In genomic region chr4:168540086-168540864, GRCh38 we compare ENCODE assay signal across 13 cellular contexts. TPM values are rescaled to one million over a fixed set of nuclear protein-coding genes. Genes with fewer than 3 reads are reported as not detected.
DNase-seq lines count a peak whose midpoint lies in the region; ATAC-seq, FAIRE-seq and TF ChIP-seq lines count a peak whose summit lies in the region.
"Had no signal": no experiment of that assay in that cellular context is flagged by ENCODE, and none has a peak within 500 bp of the region (broad histone marks: within the 10 kb centered on the region; RNA-seq: fewer than 3 reads in every experiment).

No MANE protein-coding gene starts in this region.

- H3K36me3 ChIP-seq in astrocyte (ENCODE audit: insufficient read depth, low read length) (no peaks in the 10 kb centered on the region), gastroesophageal sphincter (no peaks in the 10 kb centered on the region)
- H3K36me3 ChIP-seq: esophagus squamous epithelium, tibial artery had no signal

- peak overlapping the region; percentile 64 for H3K4me2 ChIP-seq in astrocyte (ENCODE audit: low read length)

- H3K9me3 Mint-ChIP-seq in astrocyte (ENCODE audit: unreplicated experiment) (no peaks in the 10 kb centered on the region), nephron (no peaks in the 10 kb centered on the region)

- H4K20me1 ChIP-seq in astrocyte (ENCODE audit: insufficient read depth, low read length): no peaks in the 10 kb centered on the region

- H3K4me3 ChIP-seq in astrocyte (ENCODE audit: insufficient read depth, low read depth, low read length) (peak overlapping the region; percentile 44), gastroesophageal sphincter (no peak overlapping the region)
- H3K4me3 ChIP-seq: esophagus squamous epithelium, SK-N-MC, tibial artery had no signal

- WGBS in gastroesophageal sphincter (ENCODE audit: low coverage in 1 of 2), 2 donors: 79 to 82% methylated on average over 10 to 11 of the region's 11 CpGs

- H3K27me3 Mint-ChIP-seq in astrocyte (ENCODE audit: low read depth, unreplicated experiment) (no peaks in the 10 kb centered on the region), nephron (ENCODE audit: low read depth) (peaks cover 3% of the 10 kb centered on the region)
- H3K27me3 Mint-ChIP-seq: IgD-negative memory B cell had no signal

- H3K36me3 Mint-ChIP-seq in astrocyte (ENCODE audit: low read depth, unreplicated experiment) (no peaks in the 10 kb centered on the region), nephron (ENCODE audit: low read depth) (no peaks in the 10 kb centered on the region)
- H3K36me3 Mint-ChIP-seq: IgD-negative memory B cell had no signal

- TF ChIP-seq EP300 in gastroesophageal sphincter (IDR thresholded peaks at IDR 0.05): no peak

- H3K79me2 ChIP-seq in astrocyte (ENCODE audit: insufficient read depth, low read length): no peaks in the 10 kb centered on the region

- peak overlapping the region; percentile 62 for H3K27ac Mint-ChIP-seq in astrocyte (ENCODE audit: unreplicated experiment)
- H3K27ac Mint-ChIP-seq in nephron: peak overlapping the region; percentile 7 to 51 (median 26)
- H3K27ac Mint-ChIP-seq: IgD-negative memory B cell had no signal

- no peak for TF ChIP-seq CTCF in astrocyte (IDR thresholded peaks at IDR 0.05; ENCODE audit: insufficient read depth, low read depth, low read length)
- TF ChIP-seq CTCF in nephron (IDR thresholded peaks at IDR 0.05; ENCODE audit: unreplicated experiment in 3 of 3): no peak
- TF ChIP-seq CTCF in gastroesophageal sphincter (IDR thresholded peaks at IDR 0.05): no peak

- H3K4me1 ChIP-seq in astrocyte (ENCODE audit: insufficient read depth, low read length) (peaks cover 26% of the 10 kb centered on the region), gastroesophageal sphincter (no peaks in the 10 kb centered on the region)
- H3K4me1 ChIP-seq: tibial artery had no signal

- H3K9me3 ChIP-seq in astrocyte (ENCODE audit: insufficient read depth, low read depth, low read length): no peaks in the 10 kb centered on the region
- H3K9me3 ChIP-seq in gastroesophageal sphincter: no peaks in the 10 kb centered on the region
- H3K9me3 ChIP-seq: esophagus squamous epithelium, tibial artery had no signal

- H3K27me3 ChIP-seq in astrocyte (ENCODE audit: insufficient read depth, low read length) (no peaks in the 10 kb centered on the region), gastroesophageal sphincter (no peaks in the 10 kb centered on the region)
- H3K27me3 ChIP-seq: tibial artery had no signal

- peak overlapping the region; percentile 28 for H2AFZ ChIP-seq in astrocyte (ENCODE audit: low read depth, low read length)

- peak overlapping the region; percentile 72 for H3K9ac ChIP-seq in astrocyte (ENCODE audit: low read length)

- peak; percentile 93 for FAIRE-seq in astrocyte (lab: Jason Lieb, UNC)

- no peak overlapping the region for H3K4me3 Mint-ChIP-seq in astrocyte (ENCODE audit: unreplicated experiment)
- peak overlapping the region in 1 of 3 experiments; percentile 28 for H3K4me3 Mint-ChIP-seq in nephron
- H3K4me3 Mint-ChIP-seq: IgD-negative memory B cell had no signal

- peaks cover 31% of the 10 kb centered on the region for H3K4me1 Mint-ChIP-seq in astrocyte (ENCODE audit: low read depth, unreplicated experiment)
- peaks cover 38% of the 10 kb centered on the region for H3K4me1 Mint-ChIP-seq in nephron

- DNase-seq in DMS 273 (lab: John Stamatoyannopoulos, UW; ENCODE audit: unreplicated experiment) (peak; percentile 60), H4 (ENCODE audit: low spot score) (peak; percentile 44), astrocyte (ENCODE audit: low read depth) (peak; percentile 89), NCI-H1694 (lab: John Stamatoyannopoulos, UW) (no peak), ureter (ENCODE audit: low spot score) (no peak)
- DNase-seq: esophagus squamous epithelium, nucleus accumbens, tibial artery had no signal

- H3K27ac ChIP-seq in astrocyte (ENCODE audit: low read depth, low read length) (peak overlapping the region; percentile 80), gastroesophageal sphincter (no peak overlapping the region)
- H3K27ac ChIP-seq: SK-N-MC, tibial artery had no signal

- no peak for ATAC-seq in gastroesophageal sphincter

- no peak for TF ChIP-seq POLR2A in gastroesophageal sphincter (IDR thresholded peaks at IDR 0.05)

RNA-seq across cellular contexts. Expression of gene PALLD, which starts 43.4 kb away (rescaled TPM):
- total RNA-seq in H4 (2014; rRNA removed; shearing (Covaris generic)): 82.3 and 92.1 TPM in 2 replicates
- total RNA-seq in astrocyte (498 and 551 TPM in 2 replicates), gastroesophageal sphincter (1,000 to 10,000 TPM; 1,036 to 2,270 (median 2,202) TPM), ureter (239 TPM)

RNA-seq across cellular contexts. Expression of gene DDX60L, which starts 60.0 kb away (rescaled TPM):
- 9.9 and 27.7 TPM in 2 replicates for total RNA-seq in H4 (2014; rRNA removed; shearing (Covaris generic))
- 90.9 and 91.8 TPM in 2 replicates for total RNA-seq in astrocyte
- 10 to 100 TPM in 2 of 4 donors, 1 to 10 TPM in 2; 6.2 to 16.2 (median 9.0) TPM for total RNA-seq in gastroesophageal sphincter
- 16.3 TPM for total RNA-seq in ureter
- total RNA-seq: G401 had no signal

Comparison
In these comparisons a context has a peak if more than half of its experiments do, and no peak if none do; other contexts are left out.
1. DNase-seq: peak in DMS 273 (single experiment), H4 (single experiment) and astrocyte (single experiment); none in NCI-H1694 (single experiment) and ureter (single experiment).